ENCODE assay signal across 20 cellular contexts in genomic region chr6:19669206-19669605, GRCh38.
A peak's percentile ranks its signal among the peaks of the same experiment; 100 is the strongest.
DNase-seq lines count a peak whose midpoint lies in the region; ATAC-seq and TF ChIP-seq lines count a peak whose summit lies in the region.
"Had no signal": no experiment of that assay in that cellular context is flagged by ENCODE, and none has a peak within 500 bp of the region (broad histone marks: within the 10 kb centered on the region; RNA-seq: fewer than 3 reads in every experiment).

No MANE protein-coding gene starts in this region.

- H2BK15ac ChIP-seq in mesenchymal stem cell (ENCODE audit: low read depth, poor library complexity, severe bottlenecking) = no peak overlapping the region

- H3K27me3 ChIP-seq in KMS-11 (ENCODE audit: insufficient read depth, low read depth) (no peaks in the 10 kb centered on the region), body of pancreas (no peaks in the 10 kb centered on the region), mesenchymal stem cell (ENCODE audit: control insufficient read depth in 1 of 2, insufficient read depth in 1 of 2, low read length in 2 of 2) (no peaks in the 10 kb centered on the region), heart right ventricle (no peaks in the 10 kb centered on the region), left lung (no peaks in the 10 kb centered on the region)
- H3K27me3 ChIP-seq: breast epithelium, hepatocyte, neural progenitor cell had no signal

- no peak overlapping the region for H3K4ac ChIP-seq in mesenchymal stem cell (ENCODE audit: low read depth in 1 of 2, low read length in 2 of 2)

- H2BK12ac ChIP-seq in mesenchymal stem cell (ENCODE audit: low read length in 2 of 2) = no peak overlapping the region

- H3K36me3 ChIP-seq in KMS-11 (ENCODE audit: insufficient read depth) = no peaks in the 10 kb centered on the region
- no peaks in the 10 kb centered on the region for H3K36me3 ChIP-seq in body of pancreas (replicated peaks in 1 of 2; ENCODE audit: insufficient read depth in 1 of 2, low read depth in 2 of 2)
- no peaks in the 10 kb centered on the region for H3K36me3 ChIP-seq in mesenchymal stem cell (ENCODE audit: control insufficient read depth in 1 of 2, insufficient read depth in 2 of 2, low read depth in 1 of 2, low read length in 2 of 2)
- H3K36me3 ChIP-seq in heart right ventricle = no peaks in the 10 kb centered on the region
- H3K36me3 ChIP-seq in left lung = no peaks in the 10 kb centered on the region
- H3K36me3 ChIP-seq: breast epithelium, neural progenitor cell had no signal

- H3K4me3 ChIP-seq in KMS-11 (IDR thresholded peaks at IDR 0.05; ENCODE audit: insufficient read depth, low read depth, low read length) = no peak overlapping the region
- H3K4me3 ChIP-seq in body of pancreas = no peak overlapping the region
- H3K4me3 ChIP-seq in mesenchymal stem cell (ENCODE audit: insufficient read depth in 1 of 2, low read depth in 1 of 2, low read length in 2 of 2) = peak overlapping the region in 1 of 2 experiments; percentile 48
- H3K4me3 ChIP-seq in heart right ventricle = no peak overlapping the region
- no peak overlapping the region for H3K4me3 ChIP-seq in left lung
- H3K4me3 ChIP-seq: breast epithelium, hepatocyte, neural progenitor cell had no signal

- no peak for TF ChIP-seq CTCF in KMS-11 (conservative IDR thresholded peaks at IDR 0.05; ENCODE audit: low read depth, low read length)
- no peak for TF ChIP-seq CTCF in body of pancreas (IDR thresholded peaks at IDR 0.05)
- TF ChIP-seq CTCF in heart right ventricle (IDR thresholded peaks at IDR 0.05) = no peak
- TF ChIP-seq CTCF in left lung (IDR thresholded peaks at IDR 0.05) = no peak

- intact Hi-C loops in body of pancreas (cut with DNase I) (no loop called here), heart right ventricle (cut with DNase I) (no loop called here), left lung (cut with DNase I) (no loop called here)

- H2BK120ac ChIP-seq in mesenchymal stem cell (ENCODE audit: low read depth, low read length) = no peak overlapping the region

- H3K27ac ChIP-seq in KMS-11 (peak overlapping the region; percentile 10; the same call in 1 of the 2 replicates), body of pancreas (peak overlapping the region in 1 of 4 donors; percentile 20), mesenchymal stem cell (ENCODE audit: low read length, poor library complexity, severe bottlenecking) (no peak overlapping the region), heart right ventricle (no peak overlapping the region), left lung (no peak overlapping the region)
- H3K27ac ChIP-seq: hepatocyte, neural progenitor cell had no signal

- no peak overlapping the region for H3K23ac ChIP-seq in mesenchymal stem cell (ENCODE audit: low read length in 2 of 2)

- H3K9me3 ChIP-seq in body of pancreas = no peaks in the 10 kb centered on the region
- no peaks in the 10 kb centered on the region for H3K9me3 ChIP-seq in mesenchymal stem cell (ENCODE audit: control insufficient read depth, low read length)
- H3K9me3 ChIP-seq in heart right ventricle = peaks cover 0 to 2% (median 0%) of the 10 kb centered on the region in 11 donors
- H3K9me3 ChIP-seq in left lung = no peaks in the 10 kb centered on the region
- H3K9me3 ChIP-seq: breast epithelium had no signal

- no peak overlapping the region for H4K91ac ChIP-seq in mesenchymal stem cell (ENCODE audit: low read length)

- DNase-seq in AG08395 (ENCODE audit: low spot score) (peak; percentile 59), body of pancreas (peak in 1 of 4 donors; percentile 37), mesenchymal stem cell (no peak), HPDE6-E6E7 (ENCODE audit: extremely low spot score) (no peak), heart right ventricle (no peak), left lung (no peak)
- DNase-seq: activated CD4-positive, alpha-beta T cell treated with anti-CD3 and anti-CD28 coated beads, Interleukin-2, amount 10 ng/mL, durations not matched to agents 7 days and 5 days; activated CD8-positive, alpha-beta memory T cell treated with anti-CD3 and anti-CD28 coated beads, Interleukin-2, amount 50 U/mL, for 48 hours; activated gamma-delta T cell treated with Interleukin-2 at 50 U/mL for 16 hours; CD4-positive, alpha-beta T cell; DMS53; NCI-H146; NK-92 treated with Interleukin-12 subunit alpha and Interleukin-12 subunit beta, amount 100 ng/mL, for 24 hours; stimulated activated naive B cell treated with anti-CD40 and anti-IgM and Interleukin-4, amounts not matched to agents 10 μg/mL and 1 μg/mL and 100 μg/mL, for 72 hours; trophoblast cell had no signal

- peak; percentile 71 for ATAC-seq in body of pancreas
- no peak for ATAC-seq in HG02970 (IDR thresholded peaks at IDR 0.05; ENCODE audit: low FRiP score, unreplicated experiment)
- no peak for ATAC-seq in heart right ventricle
- ATAC-seq in left lung = no peak
- ATAC-seq: stimulated activated naive B cell treated with anti-CD40 and anti-IgM and Interleukin-4, amounts not matched to agents 10 μg/mL and 1 μg/mL and 100 μg/mL, for 72 hours had no signal

- no peaks in the 10 kb centered on the region for H3K79me1 ChIP-seq in mesenchymal stem cell (replicated peaks; ENCODE audit: low read length, poor library complexity, severe bottlenecking)

- H3K9ac ChIP-seq in KMS-11 (no peak overlapping the region), mesenchymal stem cell (ENCODE audit: low read length) (peak overlapping the region; percentile 18)
- H3K9ac ChIP-seq: neural progenitor cell had no signal

- H2AFZ ChIP-seq in KMS-11 (ENCODE audit: low read depth) (peak overlapping the region; percentile 49; the same call in 1 of the 2 replicates), mesenchymal stem cell (ENCODE audit: low read depth, low read length) (no peak overlapping the region)
- H2AFZ ChIP-seq: hepatocyte, neural progenitor cell had no signal

- no peak overlapping the region for H2AK5ac ChIP-seq in mesenchymal stem cell (ENCODE audit: low read length, severe bottlenecking)

- H3K79me2 ChIP-seq in KMS-11 (ENCODE audit: insufficient read depth, low read depth) = no peaks in the 10 kb centered on the region
- H3K79me2 ChIP-seq: hepatocyte had no signal

- no peak overlapping the region for H3K14ac ChIP-seq in mesenchymal stem cell (ENCODE audit: low read length in 2 of 2)

- H4K20me1 ChIP-seq in KMS-11 (ENCODE audit: insufficient read depth) = no peaks in the 10 kb centered on the region

- H3K4me2 ChIP-seq in KMS-11 = peak overlapping the region; percentile 33; the same call in 1 of the 2 replicates
- no peak overlapping the region for H3K4me2 ChIP-seq in mesenchymal stem cell (ENCODE audit: low read length, poor library complexity, severe bottlenecking)
- H3K4me2 ChIP-seq: hepatocyte, neural progenitor cell had no signal

- H4K8ac ChIP-seq in mesenchymal stem cell (ENCODE audit: low read length) = no peak overlapping the region

- H3K18ac ChIP-seq in mesenchymal stem cell (ENCODE audit: low read depth in 1 of 2, low read length in 2 of 2) = no peak overlapping the region

- no peak for TF ChIP-seq POLR2A in body of pancreas (IDR thresholded peaks at IDR 0.05)

- H3K4me1 ChIP-seq in KMS-11 (ENCODE audit: low read depth, poor library complexity, severe bottlenecking) (peaks cover 17% of the 10 kb centered on the region), body of pancreas (peaks cover 12% of the 10 kb centered on the region), mesenchymal stem cell (ENCODE audit: control insufficient read depth, insufficient read depth, low read depth, low read length) (no peaks in the 10 kb centered on the region), heart right ventricle (peaks cover 0 to 16% (median 9%) of the 10 kb centered on the region in 9 donors), left lung (no peaks in the 10 kb centered on the region)
- H3K4me1 ChIP-seq: neural progenitor cell had no signal

- H2BK5ac ChIP-seq in mesenchymal stem cell (ENCODE audit: low read depth, low read length, poor library complexity, severe bottlenecking) = no peak overlapping the region
